ENCODE assay signal across 15 cellular contexts in the genomic region with DNA sequence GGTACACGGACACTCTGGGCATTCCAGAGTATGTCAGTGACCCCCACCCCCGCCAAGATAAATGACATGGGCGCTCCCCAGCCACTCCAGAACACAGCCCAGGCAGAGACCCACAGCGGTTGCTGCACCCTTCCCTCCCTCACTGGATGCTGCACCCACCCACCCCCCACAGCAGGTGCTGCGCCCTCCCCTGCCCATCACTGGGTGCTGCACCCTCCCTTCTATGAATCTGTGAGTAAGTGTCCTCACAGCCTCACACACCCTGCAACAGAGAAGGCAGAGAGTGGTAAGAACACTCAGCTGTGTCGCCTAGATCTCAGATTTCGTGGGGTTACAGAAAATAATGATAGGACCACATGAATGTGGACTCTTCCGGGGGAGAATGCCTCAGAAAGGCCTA. TPM values are rescaled to one million over a fixed set of nuclear protein-coding genes. Genes with fewer than 3 reads are reported as not detected.
DNase-seq lines count a peak whose midpoint lies in the region; ATAC-seq and TF ChIP-seq lines count a peak whose summit lies in the region.
"Had no signal": no experiment of that assay in that cellular context is flagged by ENCODE, and none has a peak within 500 bp of the region (broad histone marks: within the 10 kb centered on the region; RNA-seq: fewer than 3 reads in every experiment).

No MANE protein-coding gene starts in this region.

- H2AFZ ChIP-seq in SK-N-SH (ENCODE audit: low read depth) (no peak overlapping the region), PC-3 (ENCODE audit: low read length) (no peak overlapping the region)

- H4K20me1 ChIP-seq in SK-N-SH (ENCODE audit: insufficient read depth) (no peaks in the 10 kb centered on the region), PC-3 (ENCODE audit: low read length) (no peaks in the 10 kb centered on the region)
- H4K20me1 ChIP-seq: BLaER1 treated with 17β-estradiol and CSF1 and Interleukin-3, amounts not matched to agents 10 nM and 100 nM had no signal

- DNase-seq in SK-N-SH, result no peak
- DNase-seq in PC-3, result no peak
- DNase-seq in left lobe of liver (ENCODE audit: low spot score), result peak; percentile 21
- DNase-seq in SIG-M5 treated with dmso at 0.1 percent for 504 hours (lab: John Stamatoyannopoulos, UW; ENCODE audit: unreplicated experiment), result no peak
- DNase-seq in activated CD4-positive, CD25-positive, alpha-beta regulatory T cell treated with anti-CD3 and anti-CD28 coated beads, Interleukin-2, amount 50 U/mL, for 72 hours, result no peak
- DNase-seq in LoVo (ENCODE audit: low spot score), result no peak
- DNase-seq: CD4-positive, alpha-beta T cell; DMS153; DMS79 treated with DMSO at 0.1 percent for 48 hours; EL; GOT3 had no signal

- H3K4me3 ChIP-seq in SK-N-SH (ENCODE audit: low read depth in 2 of 2, low read length in 1 of 2) (no peak overlapping the region), PC-3 (ENCODE audit: low read length) (no peak overlapping the region)
- H3K4me3 ChIP-seq: BLaER1 treated with 17β-estradiol and CSF1 and Interleukin-3, amounts not matched to agents 10 nM and 100 nM; HAP-1 had no signal

- CTCF ChIA-PET in SK-N-SH (lab: Yijun Ruan, JAX) (interaction anchor here (1.4 kb wide), 1 partner anchor 141 kb away, joined by 4 read pairs; no protein-coding TSS in a partner anchor), PC-3 (lab: Charles Lee) (no interaction called here)

- H3K4me2 ChIP-seq in SK-N-SH (no peak overlapping the region), PC-3 (ENCODE audit: low read length) (no peak overlapping the region)
- H3K4me2 ChIP-seq: BLaER1 treated with 17β-estradiol and CSF1 and Interleukin-3, amounts not matched to agents 10 nM and 100 nM had no signal

- no peaks in the 10 kb centered on the region for H3K79me2 ChIP-seq in SK-N-SH (ENCODE audit: insufficient read depth)
- H3K79me2 ChIP-seq in PC-3 (ENCODE audit: low read length), result no peaks in the 10 kb centered on the region

- no peaks in the 10 kb centered on the region for H3K36me3 ChIP-seq in SK-N-SH (replicated peaks in 1 of 2; ENCODE audit: control insufficient read depth in 1 of 2, insufficient read depth in 2 of 2, low read length in 1 of 2)
- H3K36me3 ChIP-seq in PC-3 (ENCODE audit: low read depth, low read length), result no peaks in the 10 kb centered on the region
- H3K36me3 ChIP-seq: BLaER1 treated with 17β-estradiol and CSF1 and Interleukin-3, amounts not matched to agents 10 nM and 100 nM; HAP-1 had no signal

- H3K9ac ChIP-seq in SK-N-SH (no peak overlapping the region), PC-3 (ENCODE audit: low read length) (no peak overlapping the region)
- H3K9ac ChIP-seq: BLaER1 treated with 17β-estradiol and CSF1 and Interleukin-3, amounts not matched to agents 10 nM and 100 nM had no signal

- peaks cover 15% of the 10 kb centered on the region; the same call in 1 of the 2 replicates for H3K27me3 ChIP-seq in SK-N-SH (ENCODE audit: insufficient read depth)
- H3K27me3 ChIP-seq in PC-3 (ENCODE audit: low read length), result no peaks in the 10 kb centered on the region
- H3K27me3 ChIP-seq: BLaER1 treated with 17β-estradiol and CSF1 and Interleukin-3, amounts not matched to agents 10 nM and 100 nM had no signal

- POLR2A ChIA-PET in SK-N-SH (lab: Yijun Ruan, JAX), result no interaction called here
- POLR2A ChIA-PET in PC-3 (lab: Charles Lee; ENCODE audit: unreplicated experiment), result no interaction called here

- TF ChIP-seq RAD21 in SK-N-SH (IDR thresholded peaks at IDR 0.05; ENCODE audit: low read length), result no peak

- H3F3A ChIP-seq in SK-N-SH (replicated peaks; ENCODE audit: insufficient read depth), result no peaks in the 10 kb centered on the region
- no peaks in the 10 kb centered on the region for H3F3A ChIP-seq in PC-3 (ENCODE audit: low read length, unreplicated experiment)

- TF ChIP-seq CTCF in SK-N-SH (IDR thresholded peaks at IDR 0.05), result peak; percentile 10; the same call in 1 of the 2 replicates
- TF ChIP-seq CTCF in PC-3 (conservative IDR thresholded peaks at IDR 0.05; ENCODE audit: low read depth, low read length), result peak; percentile 17; the same call in 1 of the 2 replicates

- H3K9me3 ChIP-seq in SK-N-SH (no peaks in the 10 kb centered on the region), PC-3 (ENCODE audit: low read length) (no peaks in the 10 kb centered on the region)
- H3K9me3 ChIP-seq: HAP-1 had no signal

- H3K4me1 ChIP-seq in SK-N-SH (ENCODE audit: control insufficient read depth in 1 of 2, insufficient read depth in 2 of 2, low read depth in 1 of 2, low read length in 1 of 2), result no peaks in the 10 kb centered on the region
- H3K4me1 ChIP-seq in PC-3 (ENCODE audit: insufficient read depth, low read length), result peaks cover 11% of the 10 kb centered on the region
- H3K4me1 ChIP-seq: HAP-1 had no signal

- H3K9me2 ChIP-seq in SK-N-SH, result no peaks in the 10 kb centered on the region
- H3K9me2 ChIP-seq in PC-3 (replicated peaks; ENCODE audit: low read length), result no peaks in the 10 kb centered on the region

- no peak for ATAC-seq in SK-N-SH treated with all-trans-retinoic acid at 6 μM for 48 hours
- no peak for ATAC-seq in PC-3
- no peak for ATAC-seq in left lobe of liver

- TF ChIP-seq EP300 in SK-N-SH (IDR thresholded peaks at IDR 0.05; ENCODE audit: borderline replicate concordance in 1 of 2, low read depth in 1 of 2, low read length in 1 of 2), result no peak

- no TSS peak for BruUV-seq in PC-3 (replicated peaks; lab: Mats Ljungman, UMichigan)

- WGBS in SK-N-SH (ENCODE audit: low lambda C conversion rate), result 54% methylated on average over 7 of the region's 8 CpGs

- H3K27ac ChIP-seq in SK-N-SH (ENCODE audit: low read depth in 2 of 2, low read length in 1 of 2) (no peak overlapping the region), PC-3 (ENCODE audit: low read length) (no peak overlapping the region)
- H3K27ac ChIP-seq: 22Rv1 had no signal

- intact Hi-C loops in PC-3 (cut with micrococcal nuclease), result loop anchor here (5.0 kb wide), 1 partner anchor 562 kb away; no protein-coding TSS in a partner anchor

TF ChIP-seq in SK-N-SH, 30 proteins besides CTCF, POLR2A, EP300 and RAD21 (continues in another document):
- TF ChIP-seq RFX5 (IDR thresholded peaks at IDR 0.05; ENCODE audit: low read length) (no peak), MEF2A (IDR thresholded peaks at IDR 0.05; ENCODE audit: borderline replicate concordance, low read depth) (no peak), FOSL2 (IDR thresholded peaks at IDR 0.05; ENCODE audit: borderline replicate concordance, low read depth) (no peak), JUND (IDR thresholded peaks at IDR 0.05) (no peak), GATA2 (CRISPR knock-in tag; IDR thresholded peaks at IDR 0.05) (no peak), CHD2 (IDR thresholded peaks at IDR 0.05; ENCODE audit: low read length, partially characterized antibody) (no peak), RCOR1 (IDR thresholded peaks at IDR 0.05; ENCODE audit: low read length) (no peak), EZH2phosphoT487 (IDR thresholded peaks at IDR 0.05; ENCODE audit: borderline replicate concordance, low read depth) (no peak)
- TF ChIP-seq, protein P1, sequence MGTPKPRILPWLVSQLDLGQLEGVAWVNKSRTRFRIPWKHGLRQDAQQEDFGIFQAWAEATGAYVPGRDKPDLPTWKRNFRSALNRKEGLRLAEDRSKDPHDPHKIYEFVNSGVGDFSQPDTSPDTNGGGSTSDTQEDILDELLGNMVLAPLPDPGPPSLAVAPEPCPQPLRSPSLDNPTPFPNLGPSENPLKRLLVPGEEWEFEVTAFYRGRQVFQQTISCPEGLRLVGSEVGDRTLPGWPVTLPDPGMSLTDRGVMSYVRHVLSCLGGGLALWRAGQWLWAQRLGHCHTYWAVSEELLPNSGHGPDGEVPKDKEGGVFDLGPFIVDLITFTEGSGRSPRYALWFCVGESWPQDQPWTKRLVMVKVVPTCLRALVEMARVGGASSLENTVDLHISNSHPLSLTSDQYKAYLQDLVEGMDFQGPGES (IDR thresholded peaks at IDR 0.05; ENCODE audit: low read depth, low read length), result no peak
- TF ChIP-seq, protein P2, sequence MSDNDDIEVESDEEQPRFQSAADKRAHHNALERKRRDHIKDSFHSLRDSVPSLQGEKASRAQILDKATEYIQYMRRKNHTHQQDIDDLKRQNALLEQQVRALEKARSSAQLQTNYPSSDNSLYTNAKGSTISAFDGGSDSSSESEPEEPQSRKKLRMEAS (IDR thresholded peaks at IDR 0.05; ENCODE audit: low read depth), result no peak

TF ChIP-seq in SK-N-SH treated with all-trans-retinoic acid at 6 μM for 48 hours, 23 proteins besides CTCF, POLR2A, EP300 and RAD21:
- TF ChIP-seq ZNF70 (CRISPR knock-in tag; IDR thresholded peaks at IDR 0.05), result no peak
- no peak for TF ChIP-seq TCF4 (CRISPR knock-in tag; IDR thresholded peaks at IDR 0.05; ENCODE audit: borderline replicate concordance)
- no peak for TF ChIP-seq CSDC2 (CRISPR knock-in tag; IDR thresholded peaks at IDR 0.05)
- no peak for TF ChIP-seq SNAI2 (CRISPR knock-in tag; IDR thresholded peaks at IDR 0.05)
- TF ChIP-seq ISL1 (CRISPR knock-in tag; IDR thresholded peaks at IDR 0.05), result no peak
- no peak for TF ChIP-seq ZNF8 (CRISPR knock-in tag; IDR thresholded peaks at IDR 0.05)

RNA-seq across cellular contexts. Expression of a gene that starts 23.5 kb away (rescaled TPM):
- polyA plus RNA-seq in SK-N-SH (2012; rRNA removed), result 45.1 and 52.4 TPM in 2 replicates
- polyA plus RNA-seq in SK-N-SH (2012; cell fraction: cytosol; rRNA removed), result 45.4 and 60.4 TPM in 2 replicates
- 46.7 and 51.7 TPM in 2 replicates for polyA plus RNA-seq in SK-N-SH (2012; cell fraction: nucleus; rRNA removed)
- total RNA-seq in PC-3 (2014; rRNA removed), result 81.9 and 89.5 TPM in 2 replicates
- 12.9 TPM for total RNA-seq in left lobe of liver

RNA-seq across cellular contexts. Expression of a gene that starts 33.4 kb away (rescaled TPM):
- polyA plus RNA-seq in SK-N-SH (2012; rRNA removed), result 13.2 and 16.7 TPM in 2 replicates
- polyA plus RNA-seq in SK-N-SH (2012; cell fraction: cytosol; rRNA removed), result 10.7 and 13.4 TPM in 2 replicates
- polyA plus RNA-seq in SK-N-SH (2012; cell fraction: nucleus; rRNA removed), result 30.3 and 36.3 TPM in 2 replicates
- total RNA-seq in PC-3 (2014; rRNA removed), result 15.8 and 17.9 TPM in 2 replicates
- total RNA-seq in left lobe of liver, result 27.2 TPM
